11 cellular contexts compared by ENCODE assay signal in the genomic region with DNA sequence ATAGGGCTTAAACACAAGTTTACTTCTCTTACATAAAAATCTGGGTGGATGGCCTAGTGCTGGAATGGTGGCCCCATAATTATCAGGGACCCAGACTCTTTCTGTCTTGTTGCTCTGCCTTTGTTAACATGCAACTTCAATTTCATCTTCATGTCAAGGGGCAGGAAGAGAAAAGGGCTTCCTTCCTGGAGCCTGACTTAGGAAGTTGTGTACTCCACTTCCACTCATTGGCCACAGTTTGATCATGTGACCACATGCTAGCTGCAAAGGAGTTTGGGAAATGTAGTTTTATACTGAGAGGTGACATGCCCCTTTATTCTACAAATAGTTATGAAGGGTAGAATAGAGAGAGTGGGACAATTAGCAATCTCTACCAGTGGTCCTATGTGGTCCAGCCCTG. TPM values are rescaled to one million over a fixed set of nuclear protein-coding genes. Genes with fewer than 3 reads are reported as not detected.
DNase-seq lines count a peak whose midpoint lies in the region; ATAC-seq, FAIRE-seq and TF ChIP-seq lines count a peak whose summit lies in the region.
"Had no signal": no experiment of that assay in that cellular context is flagged by ENCODE, and none has a peak within 500 bp of the region (broad histone marks: within the 10 kb centered on the region; RNA-seq: fewer than 3 reads in every experiment).

No MANE protein-coding gene starts in this region.

- CTCF ChIA-PET in activated CD4-positive, alpha-beta T cell treated with anti-CD3 and anti-CD28 coated beads for 36 hours (lab: Charles Lee): interaction anchor here (0.6 to 1.4 kb wide), 2 partner anchors 27 to 417 kb away, joined by 3 to 4 read pairs; no protein-coding TSS in a partner anchor
- CTCF ChIA-PET in K562 (lab: Yijun Ruan, JAX; ENCODE audit: low intra/inter-chr PET ratio): no interaction called here

- H3K9me3 ChIP-seq in MM.1S (replicated peaks; ENCODE audit: insufficient read depth, low read length): no peaks in the 10 kb centered on the region
- H3K9me3 ChIP-seq in K562 (replicated peaks; ENCODE audit: control insufficient read depth, insufficient read depth, low read depth, low read length): no peaks in the 10 kb centered on the region
- no peaks in the 10 kb centered on the region for H3K9me3 ChIP-seq in testis

- TF ChIP-seq CTCF in MM.1S (IDR thresholded peaks at IDR 0.05; ENCODE audit: low read length) (no peak), K562 (IDR thresholded peaks at IDR 0.05 in 2 of 3, conservative IDR thresholded peaks at IDR 0.05 in 1 of 3; ENCODE audit: insufficient read depth in 2 of 3, low read depth in 1 of 3, low read length in 3 of 3) (no peak), testis (IDR thresholded peaks at IDR 0.05) (no peak)

- peak overlapping the region; percentile 19; the same call in 1 of the 2 replicates for H3K4me2 ChIP-seq in MM.1S (ENCODE audit: low read depth, low read length)
- no peak overlapping the region for H3K4me2 ChIP-seq in K562 (ENCODE audit: insufficient read depth, low read length)

- TF ChIP-seq POLR2A in K562 (conservative IDR thresholded peaks at IDR 0.05): no peak
- no peak for TF ChIP-seq POLR2A in testis (IDR thresholded peaks at IDR 0.05)

- no peak for TF ChIP-seq EP300 in K562 (IDR thresholded peaks at IDR 0.05; ENCODE audit: low read length)

- H3K27ac Mint-ChIP-seq in activated CD4-positive, alpha-beta T cell treated with anti-CD3 and anti-CD28 coated beads for 36 hours: no peak overlapping the region

- H3K9ac ChIP-seq in MM.1S (ENCODE audit: low read length) (no peak overlapping the region), K562 (ENCODE audit: insufficient read depth in 1 of 2, low read depth in 2 of 2, low read length in 2 of 2) (no peak overlapping the region)

- no peaks in the 10 kb centered on the region for H3K9me1 ChIP-seq in K562 (ENCODE audit: control insufficient read depth, insufficient read depth, low read length)

- in situ Hi-C loops in K562 (cut with MboI): no loop called here

- H3K4me3 ChIP-seq in MM.1S (ENCODE audit: low read length) (no peak overlapping the region), K562 (no peak overlapping the region), testis (no peak overlapping the region)

- no peak for DNase-seq in activated CD4-positive, alpha-beta T cell treated with anti-CD3 and anti-CD28 coated beads for 36 hours
- no peak for DNase-seq in activated CD4-positive, alpha-beta T cell treated with anti-CD3 and anti-CD28 coated beads, Interleukin-2, amount 50 U/mL, for 48 hours
- DNase-seq in MM.1S (peak; percentile 48), K562 (ENCODE audit: extremely low read depth in 1 of 4, low spot score in 3 of 4) (peak; percentile 49 to 77 (median 74)), testis (peak; percentile 32)
- no peak for DNase-seq in stimulated activated naive CD4-positive, alpha-beta T cell (lab: John Stamatoyannopoulos, UW)
- DNase-seq: effector CD4-positive, alpha-beta T cell; NCI-H1436 treated with DMSO at 0.1 percent for 48 hours had no signal

- H4K20me1 ChIP-seq in MM.1S (ENCODE audit: insufficient read depth, low read length): no peaks in the 10 kb centered on the region
- no peaks in the 10 kb centered on the region; the same call in 1 of the 2 replicates for H4K20me1 ChIP-seq in K562 (replicated peaks; ENCODE audit: control insufficient read depth, insufficient read depth, low read length)

- H3K9me2 ChIP-seq in MM.1S (replicated peaks; ENCODE audit: insufficient read depth, low read length): no peaks in the 10 kb centered on the region

- peak; percentile 51 for ATAC-seq in activated CD4-positive, alpha-beta T cell treated with anti-CD3 and anti-CD28 coated beads for 36 hours
- peak; percentile 95 for ATAC-seq in K562
- ATAC-seq in GM19324 (IDR thresholded peaks at IDR 0.05; ENCODE audit: low FRiP score, unreplicated experiment): no peak
- no peak for ATAC-seq in GM19395 (IDR thresholded peaks at IDR 0.05; ENCODE audit: unreplicated experiment)

- peaks cover 6% of the 10 kb centered on the region for H3K9me3 Mint-ChIP-seq in activated CD4-positive, alpha-beta T cell treated with anti-CD3 and anti-CD28 coated beads for 36 hours (ENCODE audit: low read depth)

- H3K27ac ChIP-seq in MM.1S (ENCODE audit: low read length) (no peak overlapping the region), K562 (ENCODE audit: extremely low read depth, low read depth, low read length) (no peak overlapping the region), testis (no peak overlapping the region)

- POLR2A ChIA-PET in activated CD4-positive, alpha-beta T cell treated with anti-CD3 and anti-CD28 coated beads for 36 hours (lab: Charles Lee): no interaction called here
- POLR2A ChIA-PET in K562 (lab: Yijun Ruan, JAX): interaction anchor here (0.9 kb wide), 2 partner anchors 10 to 11 kb away, joined by 3 read pairs; no protein-coding TSS in a partner anchor

- peak; percentile 95 for FAIRE-seq in K562 (lab: Jason Lieb, UNC)

- H3K4me1 ChIP-seq in MM.1S (ENCODE audit: low read length) (0 out of 2 replicates have a peak, but pooled peaks cover 5% of the 10 kb centered on the region), K562 (replicated peaks in 1 of 2; ENCODE audit: control insufficient read depth in 2 of 2, insufficient read depth in 2 of 2, low read length in 2 of 2) (no peaks in the 10 kb centered on the region), testis (no peaks in the 10 kb centered on the region)

- no peaks in the 10 kb centered on the region for H3F3A ChIP-seq in MM.1S (ENCODE audit: insufficient read depth, low read length)

- H3K4me1 Mint-ChIP-seq in activated CD4-positive, alpha-beta T cell treated with anti-CD3 and anti-CD28 coated beads for 36 hours: no peaks in the 10 kb centered on the region

- H3K79me2 ChIP-seq in MM.1S (ENCODE audit: low read length) (no peaks in the 10 kb centered on the region), K562 (ENCODE audit: control insufficient read depth, insufficient read depth, low read length) (no peaks in the 10 kb centered on the region)

- no peak for TF ChIP-seq RAD21 in K562 (CRISPR knock-in tag; conservative IDR thresholded peaks at IDR 0.05 in 1 of 2, IDR thresholded peaks at IDR 0.05 in 1 of 2)

- no peaks in the 10 kb centered on the region for H3K36me3 Mint-ChIP-seq in activated CD4-positive, alpha-beta T cell treated with anti-CD3 and anti-CD28 coated beads for 36 hours (ENCODE audit: low read depth)

- intact Hi-C loops in activated CD4-positive, alpha-beta T cell treated with anti-CD3 and anti-CD28 coated beads for 36 hours (cut with DNase I, micrococcal nuclease): no loop called here
- intact Hi-C loops in K562 (cut with micrococcal nuclease): no loop called here
- intact Hi-C loops in testis (cut with DNase I; ENCODE audit: low total_unique reads): no loop called here

- H3K27me3 ChIP-seq in MM.1S (replicated peaks; ENCODE audit: insufficient read depth, low read length): no peaks in the 10 kb centered on the region
- no peaks in the 10 kb centered on the region; a peak in 1 of 5 replicates for H3K27me3 ChIP-seq in K562 (ENCODE audit: control insufficient read depth in 2 of 2, insufficient read depth in 2 of 2, low read length in 2 of 2)
- H3K27me3 ChIP-seq in testis: no peaks in the 10 kb centered on the region

- peak overlapping the region; percentile 65; the same call in 1 of the 2 replicates for H2AFZ ChIP-seq in MM.1S (ENCODE audit: low read length)
- peak overlapping the region; percentile 80 for H2AFZ ChIP-seq in K562 (ENCODE audit: low read depth, low read length)

- BruUV-seq in K562 (replicated peaks; lab: Mats Ljungman, UMichigan): no TSS peak

- peaks cover 9% of the 10 kb centered on the region for H3K27me3 Mint-ChIP-seq in activated CD4-positive, alpha-beta T cell treated with anti-CD3 and anti-CD28 coated beads for 36 hours

- H3K4me3 Mint-ChIP-seq in activated CD4-positive, alpha-beta T cell treated with anti-CD3 and anti-CD28 coated beads for 36 hours: no peak overlapping the region

- H3K36me3 ChIP-seq in MM.1S (replicated peaks; ENCODE audit: insufficient read depth, low read length) (no peaks in the 10 kb centered on the region), K562 (ENCODE audit: control insufficient read depth, insufficient read depth, low read length) (no peaks in the 10 kb centered on the region), testis (ENCODE audit: low read depth, missing control alignments) (no peaks in the 10 kb centered on the region)

TF ChIP-seq in K562, 482 proteins besides CTCF, POLR2A, EP300 and RAD21 (continues in another document):
- peak; percentile 85 for TF ChIP-seq ELF1 (tag; IDR thresholded peaks at IDR 0.05)
- no peak for TF ChIP-seq TCF3 (CRISPR knock-in tag; IDR thresholded peaks at IDR 0.05)
- TF ChIP-seq ZNF143 (CRISPR knock-in tag; IDR thresholded peaks at IDR 0.05): peak; percentile 83
- no peak for TF ChIP-seq RFX5 (IDR thresholded peaks at IDR 0.05; ENCODE audit: low read depth, low read length)
- no peak for TF ChIP-seq MAFK (IDR thresholded peaks at IDR 0.05; ENCODE audit: low read length)
- TF ChIP-seq SIX5 (IDR thresholded peaks at IDR 0.05; ENCODE audit: borderline replicate concordance in 1 of 2, insufficient read depth in 1 of 2, low read depth in 1 of 2, low read length in 2 of 2): peak; percentile 61 to 62
- TF ChIP-seq KLF6 (CRISPR knock-in tag; IDR thresholded peaks at IDR 0.05; ENCODE audit: borderline replicate concordance): no peak
- TF ChIP-seq SPI1 (IDR thresholded peaks at IDR 0.05; ENCODE audit: borderline replicate concordance, low read depth, low read length): peak; percentile 50; the same call in 1 of the 2 replicates

RNA-seq across cellular contexts. Expression of gene RHCG, which starts 39.3 kb away (rescaled TPM):
- total RNA-seq in activated CD4-positive, alpha-beta T cell treated with anti-CD3 and anti-CD28 coated beads for 36 hours: not detected
- total RNA-seq in K562 (2011; cell fraction: chromatin; rRNA removed; ENCODE audit: low replicate concordance): not detected in 2 replicates
- total RNA-seq in K562 (2011; cell fraction: nucleolus; rRNA removed): not detected in 2 replicates
- total RNA-seq in K562 (2011; cell fraction: nucleoplasm; rRNA removed): not detected in 2 replicates
- total RNA-seq in K562 (2014; rRNA removed) (not detected in 2 replicates), K562 (2014; rRNA removed; fragmentation: Illumina TruSeq; extraction: Trizol) (not detected in 2 replicates), K562 (2015; rRNA removed; fragmentation: Illumina TruSeq; extraction: Trizol) (not detected in 2 replicates), K562 (2021) (not detected in 2 replicates), testis (1 to 10 TPM in 1 of 2 donors, under 1 TPM in 1; 0.62 to 1.4 TPM)
- polyA plus RNA-seq in K562 (2011; rRNA removed) (not detected in 2 replicates), K562 (2014; fragmentation: Illumina TruSeq; extraction: Trizol) (not detected in 2 replicates), K562 (2014; fragmentation: Nextera tagmentation; extraction: Ambion mirVana) (not detected), K562 (2014; rRNA removed) (not detected in 2 replicates), testis (ENCODE audit: insufficient read depth, low read depth, low replicate concordance) (2.0 TPM)
- not detected in 2 replicates for polyA plus RNA-seq in K562 (2011; cell fraction: cytosol; rRNA removed)
- not detected in 2 replicates for polyA plus RNA-seq in K562 (2011; cell fraction: nucleus; rRNA removed)
- polyA plus RNA-seq in K562 (2012): not detected in 2 replicates
- not detected in 2 replicates for polyA minus RNA-seq in K562 (2011; rRNA and poly(A)+ RNA removed)
- not detected in 2 replicates for polyA minus RNA-seq in K562 (2011; cell fraction: cytosol; rRNA and poly(A)+ RNA removed)
- not detected in 2 replicates for polyA minus RNA-seq in K562 (2011; cell fraction: nucleus; rRNA and poly(A)+ RNA removed)
- total RNA-seq: mucosa of gallbladder had no signal

Comparison
In these comparisons a context has a peak if more than half of its experiments do, and no peak if none do; other contexts are left out.
1. ATAC-seq: peak in activated CD4-positive, alpha-beta T cell treated with anti-CD3 and anti-CD28 coated beads for 36 hours (single experiment) and K562 (single experiment); none in GM19324 (single experiment) and GM19395 (single experiment).
2. DNase-seq: peak in MM.1S (single experiment), K562 (4 of 4) and testis (single experiment); none in activated CD4-positive, alpha-beta T cell treated with anti-CD3 and anti-CD28 coated beads for 36 hours (single experiment), activated CD4-positive, alpha-beta T cell treated with anti-CD3 and anti-CD28 coated beads, Interleukin-2, amount 50 U/mL, for 48 hours (0 of 2) and stimulated activated naive CD4-positive, alpha-beta T cell (0 of 6).